29 cellular contexts compared by ENCODE assay signal in genomic region chr4:7209699-7210098, GRCh38. TPM values are rescaled to one million over a fixed set of nuclear protein-coding genes. Genes with fewer than 3 reads are reported as not detected.
"Had no signal": no experiment of that assay in that cellular context is flagged by ENCODE, and none has a peak within 500 bp of the region (broad histone marks: within the 10 kb centered on the region; RNA-seq: fewer than 3 reads in every experiment).

No MANE protein-coding gene starts in this region.

- ATAC-seq: activated T-cell treated with anti-CD3 and anti-CD28 coated beads, Interleukin-2, amount 50 U/mL, for 4 hours; left lung; natural killer cell treated with Interleukin-12 subunit alpha and Interleukin-12 subunit beta and Interleukin-15 and Interleukin-18, amount 100 ng/mL, for 72 hours; stimulated activated memory B cell treated with anti-CD40 and anti-IgM and Interleukin-4, amounts not matched to agents 10 μg/mL and 1 μg/mL and 100 μg/mL, for 72 hours had no signal

- H3K4me1 Mint-ChIP-seq: central memory CD8-positive, alpha-beta T cell; stimulated activated memory B cell treated with anti-CD40 and anti-IgM and Interleukin-4, amounts not matched to agents 10 μg/mL and 1 μg/mL and 100 μg/mL, for 72 hours had no signal

- H3K27me3 ChIP-seq: adrenal gland, ascending aorta, colonic mucosa, sigmoid colon, tibial nerve, uterus had no signal

- H3K9me3 Mint-ChIP-seq: activated T-cell treated with anti-CD3 and anti-CD28 coated beads, Interleukin-2, amount 50 U/mL, for 4 hours; activated T-helper 2 cell treated with anti-CD3 and anti-CD28 coated beads, Interferon-gamma antibody, Interleukin-2, Interleukin-4, amounts not matched to agents 10 μg/mL and 5 μg/mL and 100 μg/mL, durations not matched to agents 14 hours and 24 hours and 36 hours; central memory CD8-positive, alpha-beta T cell; natural killer cell treated with Interleukin-12 subunit alpha and Interleukin-12 subunit beta and Interleukin-15 and Interleukin-18, amount 100 ng/mL, for 72 hours had no signal

- H3K4me3 Mint-ChIP-seq: activated naive CD8-positive, alpha-beta T cell; activated T-cell treated with anti-CD3 and anti-CD28 coated beads, Interleukin-2, amount 50 U/mL, for 4 hours; central memory CD8-positive, alpha-beta T cell; natural killer cell treated with Interleukin-12 subunit alpha and Interleukin-12 subunit beta and Interleukin-15 and Interleukin-18, amount 100 ng/mL, for 72 hours; stimulated activated memory B cell treated with anti-CD40 and anti-IgM and Interleukin-4, amounts not matched to agents 10 μg/mL and 1 μg/mL and 100 μg/mL, for 72 hours had no signal

- H3K9me3 ChIP-seq: adrenal gland, ascending aorta, colonic mucosa, left lung, suprapubic skin, uterus had no signal

- H3K36me3 Mint-ChIP-seq: activated naive CD8-positive, alpha-beta T cell; natural killer cell treated with Interleukin-12 subunit alpha and Interleukin-12 subunit beta and Interleukin-15 and Interleukin-18, amount 100 ng/mL, for 72 hours; stimulated activated memory B cell treated with anti-CD40 and anti-IgM and Interleukin-4, amounts not matched to agents 10 μg/mL and 1 μg/mL and 100 μg/mL, for 72 hours had no signal

- H3K4me3 ChIP-seq: adrenal gland, ascending aorta, breast epithelium, colonic mucosa, esophagus muscularis mucosa, left lung, sigmoid colon, smooth muscle cell, stomach, suprapubic skin, tibial nerve, uterus had no signal

- DNase-seq: activated CD4-positive, alpha-beta T cell treated with anti-CD3 and anti-CD28 coated beads for 1 hour; activated CD4-positive, alpha-beta T cell treated with anti-CD3 and anti-CD28 coated beads, Interleukin-2, amount 50 U/mL, for 4 hours; activated CD8-positive, alpha-beta memory T cell treated with anti-CD3 and anti-CD28 coated beads, Interleukin-2, amount 50 U/mL, for 48 hours; activated naive CD4-positive, alpha-beta T cell; activated T-cell treated with anti-CD3 and anti-CD28 coated beads, Interleukin-2, amount 50 U/mL, for 4 hours; adrenal gland; colonic mucosa; foreskin fibroblast; mammary epithelial cell; midbrain; nucleus accumbens; sigmoid colon; stimulated activated CD4-positive, alpha-beta T cell treated with anti-CD3 and anti-CD28 coated beads, Interleukin-15, amount 100 ng/mL, for 24 hours; stomach; uterus had no signal

- H3K36me3 ChIP-seq: adrenal gland, ascending aorta, breast epithelium, colonic mucosa, esophagus muscularis mucosa, left lung, sigmoid colon, stomach, suprapubic skin, tibial nerve, uterus had no signal

- H3K27ac ChIP-seq: ascending aorta, breast epithelium, colonic mucosa, esophagus muscularis mucosa, left lung, stomach, suprapubic skin had no signal

- H3K4me1 ChIP-seq: colonic mucosa had no signal

- H3K27ac Mint-ChIP-seq: activated naive CD8-positive, alpha-beta T cell; activated T-helper 2 cell treated with anti-CD3 and anti-CD28 coated beads, Interferon-gamma antibody, Interleukin-2, Interleukin-4, amounts not matched to agents 10 μg/mL and 5 μg/mL and 100 μg/mL, durations not matched to agents 14 hours and 24 hours and 36 hours; natural killer cell treated with Interleukin-12 subunit alpha and Interleukin-12 subunit beta and Interleukin-15 and Interleukin-18, amount 100 ng/mL, for 72 hours; stimulated activated memory B cell treated with anti-CD40 and anti-IgM and Interleukin-4, amounts not matched to agents 10 μg/mL and 1 μg/mL and 100 μg/mL, for 72 hours had no signal

- FAIRE-seq: TTC549 had no signal

RNA-seq across cellular contexts. Expression of gene SORCS2, which starts 17.4 kb away (rescaled TPM):
- total RNA-seq: activated CD8-positive, alpha-beta memory T cell treated with anti-CD3 and anti-CD28 coated beads for 36 hours had no signal
